In the genomic region with DNA sequence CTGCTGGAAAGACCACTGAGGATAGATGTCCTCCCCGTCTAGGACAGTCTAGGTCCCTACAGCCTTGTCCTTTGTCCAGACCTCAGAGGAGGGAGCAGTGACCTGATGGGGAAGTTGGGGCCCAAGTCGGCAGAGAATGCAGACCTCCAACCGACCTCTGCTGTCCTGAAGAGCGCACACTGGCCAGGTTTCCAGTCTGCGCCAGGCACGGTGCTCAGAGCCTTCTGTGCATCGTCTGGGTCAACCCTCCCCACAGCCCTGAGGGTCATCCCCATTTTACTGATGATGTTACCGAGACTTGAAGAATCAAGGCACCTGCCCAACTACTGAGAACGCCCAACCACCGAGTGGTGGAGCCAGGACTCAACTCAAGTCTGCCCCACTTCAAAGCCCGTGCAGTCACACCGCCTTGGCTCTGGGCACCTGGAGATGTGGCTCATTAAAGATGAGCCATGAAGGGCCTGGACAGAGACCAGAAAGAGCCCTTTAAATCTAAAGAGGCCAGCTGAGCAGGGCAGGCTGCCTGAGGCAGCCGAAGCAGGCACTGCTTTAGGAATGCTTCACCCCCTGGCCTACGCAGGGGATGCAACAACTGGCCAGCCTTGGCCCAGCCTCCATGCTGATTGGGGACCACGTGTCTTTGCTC, we compare ENCODE assay signal across 9 cellular contexts. TPM values are rescaled to one million over a fixed set of nuclear protein-coding genes. Genes with fewer than 3 reads are reported as not detected.
DNase-seq lines count a peak whose midpoint lies in the region; ATAC-seq, FAIRE-seq and TF ChIP-seq lines count a peak whose summit lies in the region.
"Had no signal": no experiment of that assay in that cellular context is flagged by ENCODE, and none has a peak within 500 bp of the region (broad histone marks: within the 10 kb centered on the region; RNA-seq: fewer than 3 reads in every experiment).

No MANE protein-coding gene starts in this region.

- H3K23me2 ChIP-seq in H1 (ENCODE audit: low read depth, low read length): peaks cover 15% of the 10 kb centered on the region

- H4K8ac ChIP-seq in H1 (ENCODE audit: extremely low read depth, insufficient read depth, low read length) (no peak overlapping the region), trophoblast cell (ENCODE audit: low read depth, low read length) (no peak overlapping the region)

- H3K4ac ChIP-seq in H1 (replicated peaks; ENCODE audit: insufficient read length, low read depth, low read length) (no peak overlapping the region), trophoblast cell (ENCODE audit: low read depth, low read length) (peak overlapping the region; percentile 13)

- H2BK15ac ChIP-seq in H1 (ENCODE audit: low read length): peak overlapping the region; percentile 75; the same call in 1 of the 2 replicates

- no peak overlapping the region for H3K56ac ChIP-seq in H1 (replicated peaks; ENCODE audit: insufficient read length, low read depth, low read length)

- H3K4me1 Mint-ChIP-seq in CD4-positive, alpha-beta memory T cell: peaks cover 51 to 87% (median 77%) of the 10 kb centered on the region in 4 donors

- no TSS peak for BruUV-seq in Panc1 (replicated peaks; lab: Mats Ljungman, UMichigan)
- BruUV-seq in A673 (replicated peaks; lab: Mats Ljungman, UMichigan): no TSS peak

- H2BK5ac ChIP-seq in H1 (ENCODE audit: low read depth, low read length): peak overlapping the region; percentile 62
- H2BK5ac ChIP-seq in trophoblast cell (ENCODE audit: low read depth, low read length, poor library complexity): no peak overlapping the region

- peak overlapping the region; percentile 92 to 98 (median 95) for H3K27ac Mint-ChIP-seq in CD4-positive, alpha-beta memory T cell

- in situ Hi-C loops in Panc1 (cut with HindIII; ENCODE audit: low pct_unique_long_range_greater_than_20kb, low sequenced_read_pairs): no loop called here

- H3K4me3 Mint-ChIP-seq in CD4-positive, alpha-beta memory T cell: peak overlapping the region in 4 of 8 donors; percentile 6 to 100 (median 56)

- H3K27me3 Mint-ChIP-seq in CD4-positive, alpha-beta memory T cell: peaks cover 0 to 3% of the 10 kb centered on the region in 2 donors

- 0 out of 2 replicates have a peak overlapping the region, but pooled peaks have one; percentile 67 for H2BK20ac ChIP-seq in H1 (ENCODE audit: low read length)

- no peaks in the 10 kb centered on the region for H3K9me3 ChIP-seq in CD4-positive, alpha-beta memory T cell (ENCODE audit: control insufficient read depth in 1 of 2, low read length in 2 of 2)
- H3K9me3 ChIP-seq in Panc1 (ENCODE audit: control insufficient read depth, insufficient read depth, low read depth, low read length) (no peaks in the 10 kb centered on the region), H1 (ENCODE audit: insufficient read depth in 2 of 2, low read depth in 1 of 2, low read length in 1 of 2) (no peaks in the 10 kb centered on the region), trophoblast cell (ENCODE audit: insufficient read depth, low read depth, low read length) (no peaks in the 10 kb centered on the region), A673 (ENCODE audit: low read depth, low read length, poor library complexity, severe bottlenecking) (no peaks in the 10 kb centered on the region)

- no peak for TF ChIP-seq POLR2A in H1 (IDR thresholded peaks at IDR 0.05; ENCODE audit: control extremely low read depth in 1 of 2, low read depth in 2 of 2, low read length in 2 of 2)

- POLR2A ChIA-PET in CD4-positive, alpha-beta memory T cell (lab: Charles Lee; ENCODE audit: partially characterized antibody): interaction anchor here (6.4 kb wide), 1 partner anchor 25 kb away, joined by 126 read pairs; no protein-coding TSS in a partner anchor
- POLR2A ChIA-PET in Panc1 (lab: Charles Lee) (no interaction called here), H1 (lab: Charles Lee; ENCODE audit: partially characterized antibody) (interaction anchor here (1.4 kb wide), 1 partner anchor 16 kb away, joined by 3 read pairs; no protein-coding TSS in a partner anchor), A673 (lab: Charles Lee; ENCODE audit: low non-redundant PET) (no interaction called here)

- H4K5ac ChIP-seq in H1 (ENCODE audit: insufficient read length, low read depth, low read length): no peak overlapping the region

- no peak overlapping the region for H4K91ac ChIP-seq in H1 (replicated peaks; ENCODE audit: insufficient read length, low read length)
- H4K91ac ChIP-seq in trophoblast cell (ENCODE audit: low read depth, low read length): no peak overlapping the region

- H3K4me2 ChIP-seq in H1 (ENCODE audit: insufficient read depth in 1 of 2, low read depth in 2 of 2, low read length in 2 of 2) (peak overlapping the region; percentile 21 to 36; a peak in 2 of 4 replicates), trophoblast cell (ENCODE audit: low read length) (no peak overlapping the region)

- no peak overlapping the region for H3K23ac ChIP-seq in H1 (ENCODE audit: insufficient read length)
- no peak overlapping the region for H3K23ac ChIP-seq in trophoblast cell (ENCODE audit: low read length)

- H3K79me1 ChIP-seq in H1 (ENCODE audit: low read depth, low read length) (peaks cover 24% of the 10 kb centered on the region), trophoblast cell (ENCODE audit: low read length) (peaks cover 33% of the 10 kb centered on the region)

- no peak for TF ChIP-seq CTCF in Panc1 (IDR thresholded peaks at IDR 0.05)
- no peak for TF ChIP-seq CTCF in H1 (IDR thresholded peaks at IDR 0.05; ENCODE audit: control extremely low read depth in 1 of 3, insufficient read depth in 1 of 3, low read depth in 1 of 3, low read length in 3 of 3)
- TF ChIP-seq CTCF in A673 (conservative IDR thresholded peaks at IDR 0.05; ENCODE audit: low read depth, low read length): no peak

- peak overlapping the region; percentile 38 for H3K27ac ChIP-seq in CD4-positive, alpha-beta memory T cell (ENCODE audit: low read depth, low read length)
- H3K27ac ChIP-seq in Panc1 (ENCODE audit: low read length) (peak overlapping the region; percentile 98), H1 (ENCODE audit: low read depth, low read length) (peak overlapping the region; percentile 48), trophoblast cell (ENCODE audit: low read depth, low read length) (no peak overlapping the region), A673 (ENCODE audit: low read depth, low read length, poor library complexity, severe bottlenecking) (no peak overlapping the region)

- H3K79me2 ChIP-seq in H1 (ENCODE audit: control insufficient read depth in 1 of 2, insufficient read depth in 2 of 2, low read length in 2 of 2) (peaks cover 19 to 82% of the 10 kb centered on the region in 2 experiments), trophoblast cell (ENCODE audit: control insufficient read depth, insufficient read depth, low read length, poor library complexity) (peaks cover 29% of the 10 kb centered on the region)

- H3K4me1 ChIP-seq in CD4-positive, alpha-beta memory T cell (ENCODE audit: insufficient read depth, low read length): peaks cover 84% of the 10 kb centered on the region
- H3K4me1 ChIP-seq in Panc1 (ENCODE audit: control insufficient read depth, insufficient read depth, low read length) (peaks cover 73% of the 10 kb centered on the region), H1 (replicated peaks in 1 of 4; ENCODE audit: control insufficient read depth in 3 of 4, insufficient read depth in 4 of 4, low read length in 3 of 4) (peaks cover 36 to 67% (median 49%) of the 10 kb centered on the region in 4 experiments), trophoblast cell (ENCODE audit: control insufficient read depth in 1 of 2, insufficient read depth in 2 of 2, low read length in 2 of 2) (peaks cover 51 to 52% of the 10 kb centered on the region in 2 experiments), A673 (ENCODE audit: insufficient read depth, low read length, poor library complexity, severe bottlenecking) (peaks cover 60% of the 10 kb centered on the region)

- H3K14ac ChIP-seq in H1 (ENCODE audit: insufficient read length) (no peak overlapping the region), trophoblast cell (ENCODE audit: low read length) (no peak overlapping the region)

- H3K36me3 Mint-ChIP-seq in CD4-positive, alpha-beta memory T cell: peaks cover 0 to 35% of the 10 kb centered on the region in 2 donors

- H2AK5ac ChIP-seq in H1 (ENCODE audit: low read depth, low read length) (peak overlapping the region; percentile 69; the same call in 1 of the 2 replicates), trophoblast cell (ENCODE audit: low read length) (no peak overlapping the region)

- H3K9ac ChIP-seq in H1 (replicated peaks in 1 of 4; ENCODE audit: extremely low read depth in 1 of 4, low read depth in 3 of 4, low read length in 3 of 4): no peak overlapping the region; a peak in 1 of 7 replicates
- no peak overlapping the region for H3K9ac ChIP-seq in trophoblast cell (ENCODE audit: low read length)

- no peak overlapping the region for H2BK120ac ChIP-seq in H1 (replicated peaks; ENCODE audit: low read depth, low read length)
- no peak overlapping the region for H2BK120ac ChIP-seq in trophoblast cell (ENCODE audit: insufficient read depth, low read length, poor library complexity)

- H2BK12ac ChIP-seq in H1 (ENCODE audit: low read depth, low read length) (peak overlapping the region; percentile 53; the same call in 1 of the 2 replicates), trophoblast cell (ENCODE audit: low read length) (no peak overlapping the region)

- H3K27me3 ChIP-seq in CD4-positive, alpha-beta memory T cell (ENCODE audit: insufficient read depth, low read length): no peaks in the 10 kb centered on the region
- no peaks in the 10 kb centered on the region for H3K27me3 ChIP-seq in Panc1 (ENCODE audit: control insufficient read depth, insufficient read depth, low read length)
- no peaks in the 10 kb centered on the region for H3K27me3 ChIP-seq in H1 (replicated peaks in 1 of 4; ENCODE audit: control insufficient read depth in 3 of 4, extremely low read depth in 1 of 4, insufficient read depth in 3 of 4, low read length in 3 of 4)
- H3K27me3 ChIP-seq in trophoblast cell (ENCODE audit: insufficient read depth, low read length): no peaks in the 10 kb centered on the region
- H3K27me3 ChIP-seq in A673 (replicated peaks; ENCODE audit: insufficient read depth, low read depth, low read length, poor library complexity): no peaks in the 10 kb centered on the region

- H3K18ac ChIP-seq in H1 (ENCODE audit: extremely low read depth, low read length): no peak overlapping the region
- peak overlapping the region; percentile 26 for H3K18ac ChIP-seq in trophoblast cell (ENCODE audit: low read length)

- CTCF ChIA-PET in CD4-positive, alpha-beta memory T cell (lab: Charles Lee; ENCODE audit: partially characterized antibody): interaction anchor here (1.0 to 7.1 kb wide), 6 partner anchors 13 to 59 kb away, joined by 3 to 100 read pairs (median 7); a partner anchor contains a TSS
- CTCF ChIA-PET in Panc1 (lab: Charles Lee): no interaction called here
- CTCF ChIA-PET in H1 (lab: Charles Lee; ENCODE audit: partially characterized antibody): interaction anchor here (0.6 to 7.3 kb wide), 8 partner anchors 11 to 246 kb away, joined by 3 to 86 read pairs (median 4); no protein-coding TSS in a partner anchor
- CTCF ChIA-PET in A673 (lab: Charles Lee): no interaction called here

- WGBS in H1 (ENCODE audit: extremely low coverage in 1 of 2, insufficient coverage in 1 of 2, insufficient read length in 1 of 2, insufficient replicate concordance in 2 of 2, low coverage in 1 of 2, low lambda C conversion rate in 2 of 2, missing lambda C conversion rate in 1 of 2), 2 experiments: 94% methylated on average over 15 of the region's 15 CpGs; no CpG with 5 or more reads in 1 of the 2 experiments
- WGBS in trophoblast cell (ENCODE audit: extremely low coverage, insufficient coverage, insufficient read length): no CpG with 5 or more reads among the region's 15 CpGs

- TF ChIP-seq EP300 in H1 (IDR thresholded peaks at IDR 0.05; ENCODE audit: borderline replicate concordance in 1 of 2, low read depth in 2 of 2, low read length in 2 of 2): no peak

- no peak overlapping the region for H2AFZ ChIP-seq in H1 (ENCODE audit: low read length)
- no peak overlapping the region for H2AFZ ChIP-seq in trophoblast cell (ENCODE audit: insufficient read depth, low read length, poor library complexity)

- H4K12ac ChIP-seq in trophoblast cell (ENCODE audit: low read depth, low read length): no peak overlapping the region

- no peak for DNase-seq in CD4-positive, alpha-beta memory T cell
- DNase-seq in Panc1 (ENCODE audit: low read depth, low spot score) (no peak), H1 (ENCODE audit: low read depth in 1 of 2, low spot score in 2 of 2) (peak in 1 of 2 experiments; percentile 45), trophoblast cell (no peak), DMS53 treated with DMSO at 0.1 percent for 48 hours (lab: John Stamatoyannopoulos, UW; ENCODE audit: unreplicated experiment) (no peak), LoVo (ENCODE audit: low spot score) (no peak), A673 (ENCODE audit: low spot score) (no peak)

- H4K20me1 ChIP-seq in H1 (replicated peaks in 1 of 2; ENCODE audit: control insufficient read depth in 1 of 2, insufficient read depth in 2 of 2, low read length in 2 of 2): peaks cover 4 to 9% of the 10 kb centered on the region in 2 experiments

- H3K9me3 Mint-ChIP-seq in CD4-positive, alpha-beta memory T cell: peaks cover 0 to 3% (median 0%) of the 10 kb centered on the region in 8 donors

- no peak overlapping the region for H3K4me3 ChIP-seq in CD4-positive, alpha-beta memory T cell (ENCODE audit: low read length in 2 of 2)
- H3K4me3 ChIP-seq in Panc1 (ENCODE audit: low read depth in 2 of 2, low read length in 2 of 2) (peak overlapping the region in 1 of 2 experiments; percentile 83; a peak in 2 of 4 replicates), H1 (ENCODE audit: extremely low read depth in 1 of 4, insufficient read depth in 2 of 4, low read depth in 3 of 4, low read length in 4 of 4) (no peak overlapping the region), trophoblast cell (ENCODE audit: low read depth, low read length) (no peak overlapping the region), A673 (ENCODE audit: low read depth, low read length, poor library complexity, severe bottlenecking) (no peak overlapping the region)

- no peak for FAIRE-seq in H1 (lab: Jason Lieb, UNC)
- FAIRE-seq: endometrium had no signal

- intact Hi-C loops in CD4-positive, alpha-beta memory T cell (cut with micrococcal nuclease): no loop called here
- intact Hi-C loops in Panc1 (cut with micrococcal nuclease; ENCODE audit: unreplicated experiment) (no loop called here), A673 (cut with micrococcal nuclease; ENCODE audit: unreplicated experiment) (no loop called here)

- TF ChIP-seq RAD21 in H1 (IDR thresholded peaks at IDR 0.05 in 1 of 2, conservative IDR thresholded peaks at IDR 0.05 in 1 of 2; ENCODE audit: low read depth in 2 of 2, low read length in 2 of 2): no peak

- no peaks in the 10 kb centered on the region for H3K36me3 ChIP-seq in CD4-positive, alpha-beta memory T cell (ENCODE audit: insufficient read depth, low read length)
- H3K36me3 ChIP-seq in Panc1 (ENCODE audit: control insufficient read depth, insufficient read depth, low read length): peaks cover 4% of the 10 kb centered on the region; the same call in 1 of the 2 replicates
- no peaks in the 10 kb centered on the region for H3K36me3 ChIP-seq in H1 (ENCODE audit: control insufficient read depth in 2 of 4, insufficient read depth in 4 of 4, low read length in 3 of 4)
- peaks cover 0 to 2% of the 10 kb centered on the region in 2 experiments for H3K36me3 ChIP-seq in trophoblast cell (ENCODE audit: control insufficient read depth in 1 of 2, insufficient read depth in 2 of 2, low read length in 2 of 2)
- no peaks in the 10 kb centered on the region for H3K36me3 ChIP-seq in A673 (ENCODE audit: insufficient read depth, low read length, poor library complexity, severe bottlenecking)

- ATAC-seq in Panc1 (no peak), HG03460 (IDR thresholded peaks at IDR 0.05; ENCODE audit: unreplicated experiment) (no peak)

RNA-seq across cellular contexts. Expression of a gene that starts 4.4 kb away (rescaled TPM):
- total RNA-seq in CD4-positive, alpha-beta memory T cell: 10 to 100 TPM; 15.6 to 15.7 TPM
- polyA plus RNA-seq in CD4-positive, alpha-beta memory T cell: 10 to 100 TPM; 10.3 to 12.8 TPM
- total RNA-seq in Panc1 (2021; ENCODE audit: unreplicated experiment): 55.0 TPM
- polyA plus RNA-seq in Panc1 (2012; ENCODE audit: insufficient read length): 52.8 TPM
- 16.9 and 17.1 TPM in 2 replicates for total RNA-seq in H1 (2021; fragmentation: NEBNext Ultra II Directional; extraction: Animal tissue kit (Norgen Biotek cat#: 25700))
- polyA plus RNA-seq in H1 (2011; rRNA removed): 15.2 and 15.3 TPM in 2 replicates
- 11.4 TPM for polyA plus RNA-seq in H1 (2011; cell fraction: cytosol; rRNA removed)
- polyA plus RNA-seq in H1 (2011; cell fraction: nucleus; rRNA removed): 17.8 TPM
- 13.9 to 16.3 TPM (median 15.0 TPM) in 4 replicates for polyA plus RNA-seq in H1 (2012, experiment 1 of 2)
- polyA plus RNA-seq in H1 (2012, experiment 2 of 2): 12.2 TPM
- polyA plus RNA-seq in H1 (2013, experiment 1 of 2): 20.7 TPM
- 21.2 TPM for polyA plus RNA-seq in H1 (2013, experiment 2 of 2)
- polyA minus RNA-seq in H1 (2011; rRNA and poly(A)+ RNA removed): 20.2 and 21.4 TPM in 2 replicates
- 8.9 TPM for polyA minus RNA-seq in H1 (2011; cell fraction: cytosol; rRNA and poly(A)+ RNA removed)
- polyA minus RNA-seq in H1 (2011; cell fraction: nucleus; rRNA and poly(A)+ RNA removed): 23.5 TPM
- polyA plus RNA-seq in trophoblast cell (2013): 15.6 and 16.0 TPM in 2 replicates
- 23.1 and 24.8 TPM in 2 replicates for total RNA-seq in A673 (2021)

RNA-seq across cellular contexts. Expression of a gene that starts 19.8 kb away (rescaled TPM):
- total RNA-seq in CD4-positive, alpha-beta memory T cell: not detected
- polyA plus RNA-seq in CD4-positive, alpha-beta memory T cell: not detected
- total RNA-seq in Panc1 (2021; ENCODE audit: unreplicated experiment): 2.0 TPM
- polyA plus RNA-seq in Panc1 (2012; ENCODE audit: insufficient read length): 1.4 TPM
- total RNA-seq in H1 (2021; fragmentation: NEBNext Ultra II Directional; extraction: Animal tissue kit (Norgen Biotek cat#: 25700)): 0.71 and 1.1 TPM in 2 replicates
- 0.09 and 0.32 TPM in 2 replicates for polyA plus RNA-seq in H1 (2011; rRNA removed)
- 0.67 TPM for polyA plus RNA-seq in H1 (2011; cell fraction: cytosol; rRNA removed)
- polyA plus RNA-seq in H1 (2011; cell fraction: nucleus; rRNA removed): 0.66 TPM
- polyA plus RNA-seq in H1 (2012, experiment 1 of 2): 0.97 to 1.5 TPM (median 1.3 TPM) in 4 replicates
- 0.16 TPM for polyA plus RNA-seq in H1 (2012, experiment 2 of 2)
- polyA plus RNA-seq in H1 (2013, experiment 1 of 2): 0.63 TPM
- polyA plus RNA-seq in H1 (2013, experiment 2 of 2): 0.68 TPM
- polyA minus RNA-seq in H1 (2011; rRNA and poly(A)+ RNA removed): 0.35 and 0.80 TPM in 2 replicates
- polyA minus RNA-seq in H1 (2011; cell fraction: cytosol; rRNA and poly(A)+ RNA removed): 1.5 TPM
- polyA minus RNA-seq in H1 (2011; cell fraction: nucleus; rRNA and poly(A)+ RNA removed): 2.1 TPM
- polyA plus RNA-seq in trophoblast cell (2013): 0.68 and 0.77 TPM in 2 replicates
- 0.17 and 0.52 TPM in 2 replicates for total RNA-seq in A673 (2021)

Comparison
In these comparisons a context has a peak if more than half of its experiments do, and no peak if none do; other contexts are left out.
1. H3K27ac ChIP-seq: peak in CD4-positive, alpha-beta memory T cell (single experiment), Panc1 (single experiment) and H1 (single experiment); none in trophoblast cell (single experiment) and A673 (single experiment).
2. CTCF ChIA-PET loops: an anchor here in CD4-positive, alpha-beta memory T cell (1.0 to 7.1 kb wide) and H1 (0.6 to 7.3 kb wide); none called in Panc1 and A673.
3. POLR2A ChIA-PET loops: an anchor here in CD4-positive, alpha-beta memory T cell (6.4 kb wide) and H1 (1.4 kb wide); none called in Panc1 and A673.